ENCODE assay signal across 19 cellular contexts in the genomic region with DNA sequence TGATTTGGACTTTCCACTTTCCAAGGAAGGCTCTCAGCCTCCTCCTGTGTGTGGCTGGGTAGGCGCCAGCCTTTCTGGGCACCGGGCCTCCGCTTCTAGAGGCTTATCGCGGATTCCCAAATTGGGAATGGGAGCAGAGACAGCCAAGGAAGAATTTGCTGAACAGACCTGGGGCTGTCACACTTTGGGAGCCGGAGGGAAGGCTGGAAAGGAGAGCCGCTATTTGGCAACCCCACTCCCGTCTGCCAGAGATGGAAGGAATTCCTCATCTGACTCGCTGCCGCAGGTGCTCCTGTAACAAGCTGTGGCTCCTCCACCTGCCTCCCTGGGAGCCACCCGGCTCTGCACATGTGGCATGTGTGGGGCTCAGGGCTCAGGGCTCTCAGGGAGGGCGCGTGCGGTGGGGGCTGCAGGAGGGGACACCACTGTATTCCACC. TPM values are rescaled to one million over a fixed set of nuclear protein-coding genes. Genes with fewer than 3 reads are reported as not detected.
A peak's percentile ranks its signal among the peaks of the same experiment; 100 is the strongest.
DNase-seq lines count a peak whose midpoint lies in the region; ATAC-seq and TF ChIP-seq lines count a peak whose summit lies in the region.
"Had no signal": no experiment of that assay in that cellular context is flagged by ENCODE, and none has a peak within 500 bp of the region (broad histone marks: within the 10 kb centered on the region; RNA-seq: fewer than 3 reads in every experiment).

No MANE protein-coding gene starts in this region.

- H3K36me3 ChIP-seq in left ventricle myocardium inferior, result no peaks in the 10 kb centered on the region
- H3K36me3 ChIP-seq: BE2C had no signal

- intact Hi-C loops in Right ventricle myocardium superior (cut with DNase I) (no loop called here), cardiac septum (cut with DNase I) (no loop called here), left ventricle myocardium inferior (cut with micrococcal nuclease) (no loop called here), posterior cingulate gyrus (cut with DNase I) (no loop called here)

- H3K4me1 ChIP-seq in left ventricle myocardium inferior, result peaks cover 4% of the 10 kb centered on the region
- H3K4me1 ChIP-seq: BE2C had no signal

- DNase-seq in Right ventricle myocardium superior, result peak; percentile 68
- no peak for DNase-seq in cardiac septum (ENCODE audit: low spot score)
- peak; percentile 79 for DNase-seq in cerebellar cortex (ENCODE audit: low spot score)
- peak; percentile 45 for DNase-seq in left ventricle myocardium inferior
- DNase-seq in posterior cingulate gyrus, result peak in 9 of 10 donors; percentile 19 to 94 (median 60)
- DNase-seq: BE2C, DMS79, MM.1S, NCI-H1048, NCI-H1417 treated with DMSO at 0.1 percent for 48 hours, NCI-H1930, NCI-H524 treated with DMSO at 0.1 percent for 48 hours, PC-3, SHP77 treated with DMSO at 0.1 percent for 48 hours had no signal

- no peaks in the 10 kb centered on the region for H3K9me3 ChIP-seq in left ventricle myocardium inferior (replicated peaks)
- H3K9me3 ChIP-seq: BE2C had no signal

- peaks cover 10% of the 10 kb centered on the region for H3K27me3 ChIP-seq in left ventricle myocardium inferior (ENCODE audit: low read depth)
- H3K27me3 ChIP-seq: BE2C had no signal

- ATAC-seq in Right ventricle myocardium superior (ENCODE audit: poor library complexity) (peak; percentile 94), HG03139 (IDR thresholded peaks at IDR 0.05; ENCODE audit: unreplicated experiment) (no peak), HG02588 (IDR thresholded peaks at IDR 0.05; ENCODE audit: unreplicated experiment) (no peak), HG02884 (IDR thresholded peaks at IDR 0.05; ENCODE audit: unreplicated experiment) (no peak)
- ATAC-seq: K562, PC-3 had no signal

- H3K4me3 ChIP-seq in left ventricle myocardium inferior, result no peak overlapping the region
- H3K4me3 ChIP-seq: K562, SK-N-MC had no signal

- H3K27ac ChIP-seq in left ventricle myocardium inferior (replicated peaks), result no peak overlapping the region
- H3K27ac ChIP-seq: SK-N-MC had no signal

- no peak for TF ChIP-seq CTCF in left ventricle myocardium inferior (IDR thresholded peaks at IDR 0.05; ENCODE audit: borderline replicate concordance)

RNA-seq across cellular contexts. Expression of a gene that starts 50.8 kb away (rescaled TPM):
- 105 TPM for total RNA-seq in Right ventricle myocardium superior
- total RNA-seq in cardiac septum, result 35.1 TPM
- total RNA-seq in left ventricle myocardium inferior, result 88.5 TPM
- total RNA-seq: PC-3 had no signal
